Comparison of ENCODE assay signal across 6 cellular contexts in genomic region chr19:5621945-5622464, GRCh38. TPM values are rescaled to one million over a fixed set of nuclear protein-coding genes. Genes with fewer than 3 reads are reported as not detected.
A peak's percentile ranks its signal among the peaks of the same experiment; 100 is the strongest.
DNase-seq lines count a peak whose midpoint lies in the region; ATAC-seq and TF ChIP-seq lines count a peak whose summit lies in the region.

No MANE protein-coding gene starts in this region.

- H4K8ac ChIP-seq in H9 (replicated peaks; ENCODE audit: insufficient read length, low read depth, low read length) = no peak overlapping the region

- H3K4me1 ChIP-seq in H9 (ENCODE audit: insufficient read depth, low read length) (no peaks in the 10 kb centered on the region; the same call in 1 of the 2 replicates), urinary bladder (ENCODE audit: insufficient read depth) (no peaks in the 10 kb centered on the region)

- peak overlapping the region; percentile 58 for H3K4me2 ChIP-seq in H9 (ENCODE audit: insufficient read depth, insufficient read length, low read length)

- no peak overlapping the region for H2BK120ac ChIP-seq in H9 (ENCODE audit: low read depth, low read length, poor library complexity, severe bottlenecking)

- no peak overlapping the region for H2AFZ ChIP-seq in H9 (ENCODE audit: low read length)

- no CpG with 5 or more reads among the region's 35 CpGs for WGBS in H9 (ENCODE audit: extremely low coverage, insufficient read length, low lambda C conversion rate)
- WGBS in urinary bladder = under 1% methylated on average over 35 of the region's 35 CpGs

- no peak overlapping the region for H3T11ph ChIP-seq in H9 (ENCODE audit: low read length)

- peak overlapping the region; percentile 57 for H3K9ac ChIP-seq in H9 (ENCODE audit: extremely low read depth, insufficient read length, low read length)

- H2BK20ac ChIP-seq in H9 (ENCODE audit: low read depth, low read length, poor library complexity, severe bottlenecking) = no peak overlapping the region

- H2BK5ac ChIP-seq in H9 (ENCODE audit: insufficient read length, low read length) = no peak overlapping the region

- H2AK5ac ChIP-seq in H9 (ENCODE audit: insufficient read length, low read length) = no peak overlapping the region

- H4K91ac ChIP-seq in H9 (ENCODE audit: insufficient read length, low read depth, low read length) = no peak overlapping the region

- TF ChIP-seq CTCF in H9 (conservative IDR thresholded peaks at IDR 0.05) = no peak

- DNase-seq in H9 = no peak
- peak; percentile 28 for DNase-seq in activated T-cell treated with anti-CD3 and anti-CD28 coated beads, Interleukin-2, amount 50 U/mL, for 4 hours
- no peak for DNase-seq in D341Med (ENCODE audit: low spot score)
- DNase-seq in T-helper 9 cell = no peak

- H3K4me3 Mint-ChIP-seq in H9 = peak overlapping the region; percentile 100
- H3K4me3 Mint-ChIP-seq in activated T-cell treated with anti-CD3 and anti-CD28 coated beads, Interleukin-2, amount 50 U/mL, for 4 hours = peak overlapping the region; percentile 100

- H3K27me3 Mint-ChIP-seq in H9 (ENCODE audit: low read depth) = peaks cover 4% of the 10 kb centered on the region; the same call in 1 of the 2 replicates
- H3K27me3 Mint-ChIP-seq in activated T-cell treated with anti-CD3 and anti-CD28 coated beads, Interleukin-2, amount 50 U/mL, for 4 hours (ENCODE audit: low read depth) = no peaks in the 10 kb centered on the region

- peaks cover 30 to 34% of the 10 kb centered on the region in 2 experiments for H3K4me1 Mint-ChIP-seq in H9
- H3K4me1 Mint-ChIP-seq in activated T-cell treated with anti-CD3 and anti-CD28 coated beads, Interleukin-2, amount 50 U/mL, for 4 hours (ENCODE audit: low read depth) = peaks cover 70% of the 10 kb centered on the region

- no peak overlapping the region for H4K5ac ChIP-seq in H9 (ENCODE audit: insufficient read length, low read depth, low read length)

- no peak overlapping the region for H3K56ac ChIP-seq in H9 (ENCODE audit: insufficient read length, low read depth, low read length)

- H3K4me3 ChIP-seq in urinary bladder (ENCODE audit: low read depth, low read length) = peak overlapping the region; percentile 98

- ATAC-seq in activated T-cell treated with anti-CD3 and anti-CD28 coated beads, Interleukin-2, amount 50 U/mL, for 4 hours = no peak

- no peaks in the 10 kb centered on the region for H4K20me1 ChIP-seq in H9 (ENCODE audit: control insufficient read depth, insufficient read depth, insufficient read length)

- H3K27ac Mint-ChIP-seq in H9 = peak overlapping the region; percentile 32 to 93 (median 92); a peak in 5 of 7 replicates

- H3K27ac ChIP-seq in H9 (ENCODE audit: insufficient read length, low read depth, low read length) (no peak overlapping the region), layer of hippocampus (ENCODE audit: low read depth, low read length) (peak overlapping the region; percentile 95), urinary bladder (ENCODE audit: low read depth) (peak overlapping the region; percentile 86)

- H3K23ac ChIP-seq in H9 (ENCODE audit: insufficient read length, low read depth, low read length) = no peak overlapping the region

- no peak overlapping the region for H3K4ac ChIP-seq in H9 (ENCODE audit: low read depth, low read length)

- peaks cover 14% of the 10 kb centered on the region for H3K23me2 ChIP-seq in H9 (ENCODE audit: insufficient read length, low read depth, low read length, poor library complexity, severe bottlenecking)

- H3K79me2 ChIP-seq in H9 (ENCODE audit: insufficient read depth, low read length) = peaks cover 57% of the 10 kb centered on the region

- H3K18ac ChIP-seq in H9 (ENCODE audit: insufficient read length, low read depth, low read length) = no peak overlapping the region

- H3K36me3 ChIP-seq in urinary bladder (ENCODE audit: insufficient read depth) = no peaks in the 10 kb centered on the region

- no peaks in the 10 kb centered on the region for H3K9me3 ChIP-seq in H9 (ENCODE audit: control insufficient read depth, low read depth, low read length)

- H3K9me3 Mint-ChIP-seq in H9 = peaks cover 0 to 3% of the 10 kb centered on the region in 2 experiments; a peak in 3 of 5 replicates
- no peaks in the 10 kb centered on the region for H3K9me3 Mint-ChIP-seq in activated T-cell treated with anti-CD3 and anti-CD28 coated beads, Interleukin-2, amount 50 U/mL, for 4 hours

- peaks cover 18% of the 10 kb centered on the region for H3K79me1 ChIP-seq in H9 (ENCODE audit: insufficient read depth, low read depth, low read length, poor library complexity, severe bottlenecking)

- H2BK12ac ChIP-seq in H9 (ENCODE audit: insufficient read length, low read depth, low read length) = no peak overlapping the region

- no peaks in the 10 kb centered on the region for H3K27me3 ChIP-seq in H9 (ENCODE audit: insufficient read depth, low read length)
- H3K27me3 ChIP-seq in layer of hippocampus (ENCODE audit: control insufficient read depth, insufficient read depth, low read length) = no peaks in the 10 kb centered on the region

- H3K14ac ChIP-seq in H9 (ENCODE audit: insufficient read depth, low read length) = no peak overlapping the region

- H2BK15ac ChIP-seq in H9 (ENCODE audit: low read depth, low read length) = no peak overlapping the region

- peaks cover 48 to 78% (median 65%) of the 10 kb centered on the region in 3 experiments for H3K36me3 Mint-ChIP-seq in H9 (ENCODE audit: insufficient read depth in 1 of 3, low read depth in 3 of 3)
- H3K36me3 Mint-ChIP-seq in activated T-cell treated with anti-CD3 and anti-CD28 coated beads, Interleukin-2, amount 50 U/mL, for 4 hours (ENCODE audit: insufficient read depth) = peaks cover 48% of the 10 kb centered on the region

RNA-seq across cellular contexts. Expression of gene SAFB2, which starts 0.6 kb away (rescaled TPM):
- total RNA-seq in H9 (2021) = 70.3 and 76.1 TPM in 2 replicates
- 100 to 1,000 TPM; 113 to 117 (median 113) TPM for total RNA-seq in activated T-cell treated with anti-CD3 and anti-CD28 coated beads, Interleukin-2, amount 50 U/mL, for 4 hours
- total RNA-seq in urinary bladder = 47.9 TPM
- polyA plus RNA-seq in urinary bladder = 53.5 TPM

RNA-seq across cellular contexts. Expression of gene SAFB, which starts 0.9 kb away (rescaled TPM):
- total RNA-seq in H9 (2021) (107 and 110 TPM in 2 replicates), urinary bladder (63.3 TPM)
- total RNA-seq in activated T-cell treated with anti-CD3 and anti-CD28 coated beads, Interleukin-2, amount 50 U/mL, for 4 hours = 100 to 1,000 TPM; 169 to 191 (median 186) TPM
- polyA plus RNA-seq in urinary bladder = 69.3 TPM

RNA-seq across cellular contexts. Expression of gene TINCR, which starts 54.3 kb away (rescaled TPM):
- total RNA-seq in H9 (2021) (0.17 and 0.18 TPM in 2 replicates), urinary bladder (1.6 TPM)
- 1 to 10 TPM in 1 of 3 donors, under 1 TPM in 2; 0.63 to 1.4 (median 0.81) TPM for total RNA-seq in activated T-cell treated with anti-CD3 and anti-CD28 coated beads, Interleukin-2, amount 50 U/mL, for 4 hours
- 0.85 TPM for polyA plus RNA-seq in urinary bladder

RNA-seq across cellular contexts. Expression of gene MICOS13, which starts 58.3 kb away (rescaled TPM):
- 23.4 and 23.8 TPM in 2 replicates for total RNA-seq in H9 (2021)
- 100 to 1,000 TPM in 2 of 3 donors, 10 to 100 TPM in 1; 90.0 to 107 (median 103) TPM for total RNA-seq in activated T-cell treated with anti-CD3 and anti-CD28 coated beads, Interleukin-2, amount 50 U/mL, for 4 hours
- 18.8 TPM for total RNA-seq in urinary bladder
- 98.4 TPM for polyA plus RNA-seq in urinary bladder

RNA-seq across cellular contexts. Expression of gene HSD11B1L, which starts 58.8 kb away (rescaled TPM):
- total RNA-seq in H9 (2021) (8.0 and 9.3 TPM in 2 replicates), urinary bladder (3.6 TPM)
- total RNA-seq in activated T-cell treated with anti-CD3 and anti-CD28 coated beads, Interleukin-2, amount 50 U/mL, for 4 hours = 1 to 10 TPM; 2.6 to 2.7 (median 2.7) TPM
- 17.5 TPM for polyA plus RNA-seq in urinary bladder
